ENCODE assay signal across 14 cellular contexts in genomic region chr6:41716516-41717446, GRCh38. TPM values are rescaled to one million over a fixed set of nuclear protein-coding genes. Genes with fewer than 3 reads are reported as not detected.
DNase-seq lines count a peak whose midpoint lies in the region; ATAC-seq and TF ChIP-seq lines count a peak whose summit lies in the region.
"Had no signal": no experiment of that assay in that cellular context is flagged by ENCODE, and none has a peak within 500 bp of the region (broad histone marks: within the 10 kb centered on the region; RNA-seq: fewer than 3 reads in every experiment).

No MANE protein-coding gene starts in this region.

- 49 to 63% (median 50%) methylated on average over 12 of the region's 12 CpGs for WGBS in psoas muscle, 3 donors

- H3K36me3 ChIP-seq in psoas muscle (ENCODE audit: insufficient read depth in 1 of 2, low read depth in 1 of 2): no peaks in the 10 kb centered on the region

- H3K27me3 ChIP-seq in dorsolateral prefrontal cortex (no peaks in the 10 kb centered on the region), psoas muscle (ENCODE audit: insufficient read depth in 3 of 3, low read length in 2 of 3) (no peaks in the 10 kb centered on the region)

- ATAC-seq in psoas muscle (peak; percentile 50 to 75 (median 68)), GM18873 (IDR thresholded peaks at IDR 0.05; ENCODE audit: low FRiP score, unreplicated experiment) (no peak), HG03139 (IDR thresholded peaks at IDR 0.05; ENCODE audit: unreplicated experiment) (no peak)
- no peak for ATAC-seq in activated CD4-positive, CD25-positive, alpha-beta regulatory T cell treated with anti-CD3 and anti-CD28 coated beads, Interleukin-2, amount 50 U/mL, for 24 hours

- peak overlapping the region in 58 of 59 donors; percentile 18 to 100 (median 97) for H3K27ac ChIP-seq in dorsolateral prefrontal cortex
- H3K27ac ChIP-seq in psoas muscle: peak overlapping the region; percentile 88
- H3K27ac ChIP-seq: epithelial cell of prostate had no signal

- H3K4me3 ChIP-seq in GM12864 (ENCODE audit: low read depth, low read length): peak overlapping the region; percentile 33
- H3K4me3 ChIP-seq in dorsolateral prefrontal cortex: peak overlapping the region in 1 of 59 donors; percentile 0
- no peak overlapping the region for H3K4me3 ChIP-seq in psoas muscle

- peaks cover 97% of the 10 kb centered on the region for H3K4me1 ChIP-seq in psoas muscle

- intact Hi-C loops in dorsolateral prefrontal cortex (cut with DNase I): no loop called here
- intact Hi-C loops in psoas muscle (cut with DNase I): no loop called here

- DNase-seq in GM12864 (ENCODE audit: low read depth) (no peak), NCI-H2029 treated with DMSO at 0.1 percent for 48 hours (lab: John Stamatoyannopoulos, UW) (peak; percentile 56), dorsolateral prefrontal cortex (no peak), psoas muscle (peak in 1 of 2 donors; percentile 74)
- no peak for DNase-seq in stimulated activated CD4-positive, alpha-beta T cell treated with anti-CD3 and anti-CD28 coated beads, Interleukin-12 subunit alpha, Interleukin-12 subunit beta, amount 100 ng/mL, for 4 hours
- DNase-seq: aorta; DMS153; NCI-H2227 treated with DMSO at 0.1 percent for 48 hours; stimulated activated CD4-positive, alpha-beta T cell treated with anti-CD3 and anti-CD28 coated beads, Interleukin-1b, Interleukin-23, amount 100 ng/mL, for 48 hours had no signal

- no peaks in the 10 kb centered on the region for H3K9me3 ChIP-seq in psoas muscle

- no peak for TF ChIP-seq CTCF in GM12864 (IDR thresholded peaks at IDR 0.05; ENCODE audit: low read depth, low read length, missing control alignments)
- no peak for TF ChIP-seq CTCF in dorsolateral prefrontal cortex (IDR thresholded peaks at IDR 0.05 in 54 of 56, conservative IDR thresholded peaks at IDR 0.05 in 2 of 56; ENCODE audit: low read depth in 1 of 56, partially characterized antibody in 56 of 56)
- no peak for TF ChIP-seq CTCF in psoas muscle (IDR thresholded peaks at IDR 0.05)

RNA-seq across cellular contexts. Expression of gene TFEB, which starts 18.6 kb away (rescaled TPM):
- total RNA-seq in dorsolateral prefrontal cortex: 100 to 1,000 TPM in 2 of 120 experiments, 10 to 100 TPM in 118; 13.9 to 125 (median 40.5) TPM
- 10 to 100 TPM; 35.4 to 64.3 (median 39.8) TPM for total RNA-seq in psoas muscle
- 10 to 100 TPM; 16.1 to 65.2 (median 51.6) TPM for polyA plus RNA-seq in psoas muscle

RNA-seq across cellular contexts. Expression of gene PGC, which starts 30.4 kb away (rescaled TPM):
- total RNA-seq in dorsolateral prefrontal cortex: 1 to 10 TPM in 11 of 120 experiments, under 1 TPM in 26, not detected in 83; 0.38 to 2.2 (median 0.64) TPM
- total RNA-seq in psoas muscle: not detected
- 1 to 10 TPM in 1 of 3 donors, under 1 TPM in 1, not detected in 1; 0.48 to 1.0 TPM for polyA plus RNA-seq in psoas muscle
- total RNA-seq: T-helper 1 cell treated with Interleukin-12 subunit alpha and Interleukin-12 subunit beta and Interleukin-4 antibody, amounts not matched to agents 30 ng/mL and 1 ng/mL, for 36 hours had no signal

Comparison
In these comparisons a context has a peak if more than half of its experiments do, and no peak if none do; other contexts are left out.
1. ATAC-seq: peak in psoas muscle (4 of 4); none in GM18873 (single experiment), HG03139 (single experiment) and activated CD4-positive, CD25-positive, alpha-beta regulatory T cell treated with anti-CD3 and anti-CD28 coated beads, Interleukin-2, amount 50 U/mL, for 24 hours (0 of 2).